ENCODE assay signal across 25 cellular contexts in the genomic region with DNA sequence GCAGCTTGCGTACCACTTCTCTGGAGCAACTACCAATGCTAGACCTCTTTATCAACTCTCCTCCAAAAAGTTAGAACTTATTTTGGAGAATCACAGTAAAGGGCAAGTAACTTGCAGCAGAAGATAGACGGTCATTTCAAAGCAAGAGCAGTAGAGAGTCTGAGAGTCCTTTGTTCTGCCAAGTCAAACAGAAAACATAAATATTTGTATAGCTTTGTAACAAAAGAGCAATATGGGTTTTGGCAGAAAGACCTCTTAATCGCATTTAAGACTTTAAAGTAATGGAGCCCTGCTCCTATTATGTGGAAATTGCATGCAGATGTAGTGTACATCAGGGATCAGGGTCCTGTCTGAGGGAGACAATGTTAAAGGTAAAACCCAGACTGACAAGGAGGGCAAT.
"Had no signal": no experiment of that assay in that cellular context is flagged by ENCODE, and none has a peak within 500 bp of the region (broad histone marks: within the 10 kb centered on the region; RNA-seq: fewer than 3 reads in every experiment).

No MANE protein-coding gene starts in this region.

- H3K4me1 ChIP-seq: breast epithelium, psoas muscle, suprapubic skin, tibial nerve, vagina had no signal

- H3K4me3 ChIP-seq: breast epithelium, psoas muscle, suprapubic skin, tibial nerve, vagina had no signal

- DNase-seq: activated B cell treated with CpG ODN at 0.5 μM for 24 hours; activated CD4-positive, alpha-beta T cell treated with anti-CD3 and anti-CD28 coated beads for 36 hours; activated CD4-positive, alpha-beta T cell treated with anti-CD3 and anti-CD28 coated beads, Interleukin-2, amount 50 U/mL, for 4 hours; activated CD8-positive, alpha-beta memory T cell treated with anti-CD3 and anti-CD28 coated beads for 24 hours; activated CD8-positive, alpha-beta memory T cell treated with anti-CD3 and anti-CD28 coated beads, Interleukin-2, amount 50 U/mL, for 4 hours; activated naive CD4-positive, alpha-beta T cell treated with anti-CD3 and anti-CD28 coated beads for 36 hours; activated naive CD8-positive, alpha-beta T cell treated with anti-CD3 and anti-CD28 coated beads, Interleukin-2, amount 10 ng/mL, durations not matched to agents 7 days and 5 days; activated T-cell treated with anti-CD3 and anti-CD28 coated beads, Interleukin-2, amount 50 U/mL, for 48 hours; amniotic stem cell; effector memory CD4-positive, alpha-beta T cell; head of caudate nucleus; left ventricle myocardium superior; mammary epithelial cell; natural killer cell; psoas muscle; right cardiac atrium; stimulated activated CD4-positive, alpha-beta T cell treated with anti-CD3 and anti-CD28 coated beads, Interleukin-12 subunit alpha, Interleukin-12 subunit beta, amount 100 ng/mL, for 4 hours; T1000 had no signal

- ATAC-seq: activated CD4-positive, alpha-beta T cell treated with anti-CD3 and anti-CD28 coated beads for 36 hours; left ventricle myocardium superior; natural killer cell; psoas muscle had no signal

- H3K27ac ChIP-seq: breast epithelium, psoas muscle, suprapubic skin, tibial nerve, vagina had no signal

- H3K9me3 ChIP-seq: suprapubic skin, vagina had no signal

- H3K27me3 ChIP-seq: breast epithelium, suprapubic skin, tibial nerve, vagina had no signal

- FAIRE-seq: colon, frontal cortex, islet of Langerhans had no signal

- H3K36me3 ChIP-seq: breast epithelium, suprapubic skin, tibial nerve, vagina had no signal
